ENCODE assay signal across 7 cellular contexts in genomic region chr7:1087952-1088920, GRCh38. TPM values are rescaled to one million over a fixed set of nuclear protein-coding genes. Genes with fewer than 3 reads are reported as not detected.
A peak's percentile ranks its signal among the peaks of the same experiment; 100 is the strongest.
DNase-seq lines count a peak whose midpoint lies in the region; ATAC-seq and TF ChIP-seq lines count a peak whose summit lies in the region.

GPER1 (plus strand) TSS chr7:1088113; CDS start chr7:1091729, 3,616 bp downstream.

- ATAC-seq in RWPE2 (ENCODE audit: low read depth) (peak; percentile 70), GM18858 (IDR thresholded peaks at IDR 0.05; ENCODE audit: unreplicated experiment) (no peak)

- H3K9ac ChIP-seq in GM23248, result peak within 1 kb of the TSS; percentile 78
- peak within 1 kb of the TSS; percentile 19 for H3K9ac ChIP-seq in endocrine pancreas (ENCODE audit: control insufficient read depth, insufficient read depth, low read length)

- peaks cover 27% of the 10 kb centered on the region for H3F3A ChIP-seq in GM23248 (ENCODE audit: insufficient read depth)

- H3K4me3 ChIP-seq in GM23248 (peak within 1 kb of the TSS; percentile 81), RWPE2 (ENCODE audit: severe bottlenecking) (peak within 1 kb of the TSS; percentile 8), endocrine pancreas (ENCODE audit: control insufficient read depth, insufficient read depth, low read length) (no peak within 1 kb of the TSS)

- H3K36me3 ChIP-seq in GM23248 (ENCODE audit: low read depth) (no peaks in the 10 kb centered on the region), RWPE2 (ENCODE audit: low read depth) (no peaks in the 10 kb centered on the region), endocrine pancreas (ENCODE audit: control insufficient read depth, insufficient read depth, low read length) (no peaks in the 10 kb centered on the region)

- no peaks in the 10 kb centered on the region for H3K9me2 ChIP-seq in GM23248 (ENCODE audit: insufficient read depth)

- in situ Hi-C loops in GM23248 (cut with MboI), result no loop called here

- DNase-seq in GM23248, result peak; percentile 83
- no peak for DNase-seq in RWPE2 (ENCODE audit: low spot score)
- peak; percentile 45 for DNase-seq in mucosa of gallbladder (ENCODE audit: low spot score)
- DNase-seq in NCI-H146 (lab: John Stamatoyannopoulos, UW), result no peak
- no peak for DNase-seq in GM10248 (ENCODE audit: extremely low spot score)

- H3K27me3 ChIP-seq in GM23248 (replicated peaks; ENCODE audit: insufficient read depth) (no peaks in the 10 kb centered on the region), RWPE2 (ENCODE audit: insufficient read depth, poor library complexity, severe bottlenecking) (no peaks in the 10 kb centered on the region), endocrine pancreas (ENCODE audit: control insufficient read depth, insufficient read depth, low read length) (no peaks in the 10 kb centered on the region)

- H3K4me2 ChIP-seq in GM23248 (ENCODE audit: unreplicated experiment), result peak within 1 kb of the TSS; percentile 96

- CTCF ChIA-PET in GM10248 (lab: Yijun Ruan, JAX), result interaction anchor here (1.0 to 5.4 kb wide), 10 partner anchors 7 to 96 kb away, joined by 3 to 73 read pairs (median 6); a partner anchor contains a TSS

- TF ChIP-seq CTCF in RWPE2 (IDR thresholded peaks at IDR 0.05; ENCODE audit: poor library complexity, severe bottlenecking), result no peak
- TF ChIP-seq CTCF in GM10248 (IDR thresholded peaks at IDR 0.05; ENCODE audit: control extremely low read depth, extremely low read depth, low read depth, missing control alignments), result no peak

- H3K27ac ChIP-seq in GM23248 (peak within 1 kb of the TSS; percentile 71), RWPE2 (ENCODE audit: poor library complexity, severe bottlenecking) (no peak within 1 kb of the TSS)

- H2AFZ ChIP-seq in GM23248, result peak within 1 kb of the TSS; percentile 76

- no peaks in the 10 kb centered on the region for H4K20me1 ChIP-seq in GM23248 (ENCODE audit: insufficient read depth)

- H3K9me3 ChIP-seq in GM23248 (ENCODE audit: low read depth) (no peaks in the 10 kb centered on the region), RWPE2 (ENCODE audit: severe bottlenecking) (no peaks in the 10 kb centered on the region), endocrine pancreas (ENCODE audit: control insufficient read depth, low read length) (no peaks in the 10 kb centered on the region)

- no peaks in the 10 kb centered on the region for H3K79me2 ChIP-seq in GM23248 (ENCODE audit: insufficient read depth)

- H3K4me1 ChIP-seq in GM23248 (ENCODE audit: insufficient read depth) (peaks cover 34% of the 10 kb centered on the region), RWPE2 (ENCODE audit: insufficient read depth, poor library complexity, severe bottlenecking) (peaks cover 21% of the 10 kb centered on the region), endocrine pancreas (ENCODE audit: control insufficient read depth, insufficient read depth, low read length) (no peaks in the 10 kb centered on the region)

- 25 to 26% methylated on average over 27 to 28 of the region's 28 CpGs for WGBS in GM23248 (ENCODE audit: low coverage in 1 of 2, low lambda C conversion rate in 2 of 2, missing lambda C conversion rate in 2 of 2), 2 experiments

- POLR2A ChIA-PET in GM10248 (lab: Yijun Ruan, JAX), result no interaction called here

RNA-seq across cellular contexts. Expression of gene GPER1, which starts in this region (rescaled TPM):
- 3.4 and 6.7 TPM in 2 replicates for total RNA-seq in GM23248 (2014; rRNA removed; shearing (Covaris generic))
- polyA plus RNA-seq in GM23248 (2016; fragmentation: Nextera tagmentation; extraction: Ambion mirVana), result 5.6 and 6.7 TPM in 2 replicates
- 4.7 TPM for total RNA-seq in mucosa of gallbladder

Comparison
In these comparisons a context has a peak if more than half of its experiments do, and no peak if none do; other contexts are left out.
1. DNase-seq: peak in GM23248 (single experiment) and mucosa of gallbladder (single experiment); none in RWPE2 (single experiment), NCI-H146 (single experiment) and GM10248 (single experiment).